ENCODE assay signal across 17 cellular contexts in the genomic region with DNA sequence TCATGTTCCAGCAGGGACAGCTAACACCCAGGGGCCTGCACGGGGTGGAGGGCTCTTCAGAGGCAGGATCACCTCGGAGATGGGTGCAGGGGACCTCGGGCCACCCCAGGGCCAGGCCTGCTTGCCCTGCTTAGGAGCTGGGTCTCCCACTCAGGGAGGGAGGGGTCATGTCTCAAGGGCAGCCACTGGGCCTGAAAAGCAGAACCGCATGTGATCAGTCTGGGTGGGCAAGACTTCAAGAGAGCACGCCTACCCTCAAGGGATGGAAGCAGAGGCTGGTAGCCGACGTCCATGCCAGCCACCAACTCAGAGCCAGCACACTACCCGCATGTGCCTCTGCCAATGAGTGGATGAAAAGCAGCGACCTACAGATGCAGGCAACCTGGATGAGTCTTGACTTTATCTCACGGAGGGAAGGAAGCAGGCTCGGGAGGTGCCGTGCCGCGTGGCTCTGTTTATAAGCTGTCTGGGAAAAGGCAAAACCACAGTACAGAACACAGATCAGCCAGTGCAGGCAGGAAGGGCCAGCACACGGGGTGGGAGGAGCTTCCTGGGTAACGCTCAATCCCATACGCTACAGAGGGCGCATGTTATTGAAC. TPM values are rescaled to one million over a fixed set of nuclear protein-coding genes. Genes with fewer than 3 reads are reported as not detected.
DNase-seq lines count a peak whose midpoint lies in the region; ATAC-seq and TF ChIP-seq lines count a peak whose summit lies in the region.
"Had no signal": no experiment of that assay in that cellular context is flagged by ENCODE, and none has a peak within 500 bp of the region (broad histone marks: within the 10 kb centered on the region; RNA-seq: fewer than 3 reads in every experiment).

No MANE protein-coding gene starts in this region.

- H4K20me1 ChIP-seq in PC-3 (ENCODE audit: low read length) = no peaks in the 10 kb centered on the region

- peak; percentile 26 for DNase-seq in activated naive CD8-positive, alpha-beta T cell treated with anti-CD3 and anti-CD28 coated beads, Interleukin-2, amount 10 ng/mL, durations not matched to agents 7 days and 5 days
- no peak for DNase-seq in activated naive CD8-positive, alpha-beta T cell treated with anti-CD3 and anti-CD28 coated beads for 36 hours
- no peak for DNase-seq in PC-3
- DNase-seq in fibroblast of villous mesenchyme (ENCODE audit: low read depth) = peak; percentile 83
- no peak for DNase-seq in stimulated activated effector memory CD8-positive, alpha-beta T cell treated with anti-CD3 and anti-CD28 coated beads, Interleukin-12 subunit alpha, Interleukin-12 subunit beta, amount 100 ng/mL, for 72 hours (ENCODE audit: low spot score in 2 of 2)
- no peak for DNase-seq in activated effector memory CD4-positive, alpha-beta T cell treated with anti-CD3 and anti-CD28 coated beads, Interleukin-2, amount 50 U/mL, for 16 hours
- DNase-seq in stimulated activated CD8-positive, alpha-beta memory T cell treated with anti-CD3 and anti-CD28 coated beads, Interleukin-4, amount 100 ng/mL, for 48 hours = no peak
- DNase-seq: DMS79; effector CD4-positive, alpha-beta T cell; foreskin melanocyte; NCI-H1092 treated with DMSO at 0.1 percent for 48 hours; NCI-H2227 treated with DMSO at 0.1 percent for 48 hours had no signal

- ATAC-seq in activated naive CD8-positive, alpha-beta T cell treated with anti-CD3 and anti-CD28 coated beads, Interleukin-2, amount 10 ng/mL, durations not matched to agents 7 days and 5 days (ENCODE audit: low read depth) = peak; percentile 60
- peak; percentile 41 for ATAC-seq in PC-3
- peak; percentile 22 for ATAC-seq in stimulated activated effector memory CD8-positive, alpha-beta T cell treated with anti-CD3 and anti-CD28 coated beads, Interleukin-12 subunit alpha, Interleukin-12 subunit beta, amount 100 ng/mL, for 72 hours
- ATAC-seq in GM21390 (IDR thresholded peaks at IDR 0.05; ENCODE audit: unreplicated experiment) = no peak

- CTCF ChIA-PET in PC-3 (lab: Charles Lee) = no interaction called here

- no peak overlapping the region for H3K4me3 Mint-ChIP-seq in activated naive CD8-positive, alpha-beta T cell treated with anti-CD3 and anti-CD28 coated beads, Interleukin-2, amount 10 ng/mL, durations not matched to agents 7 days and 5 days
- H3K4me3 Mint-ChIP-seq in activated naive CD8-positive, alpha-beta T cell treated with anti-CD3 and anti-CD28 coated beads for 36 hours = no peak overlapping the region
- no peak overlapping the region for H3K4me3 Mint-ChIP-seq in stimulated activated effector memory CD8-positive, alpha-beta T cell treated with anti-CD3 and anti-CD28 coated beads, Interleukin-12 subunit alpha, Interleukin-12 subunit beta, amount 100 ng/mL, for 72 hours
- H3K4me3 Mint-ChIP-seq: brain; mesothelial cell of epicardium; T-helper 1 cell treated with Interleukin-12 subunit alpha and Interleukin-12 subunit beta and Interleukin-4 antibody, amounts not matched to agents 30 μg/mL and 1 μg/mL, for 36 hours had no signal

- H3K36me3 Mint-ChIP-seq in activated naive CD8-positive, alpha-beta T cell treated with anti-CD3 and anti-CD28 coated beads, Interleukin-2, amount 10 ng/mL, durations not matched to agents 7 days and 5 days = no peaks in the 10 kb centered on the region
- H3K36me3 Mint-ChIP-seq in activated naive CD8-positive, alpha-beta T cell treated with anti-CD3 and anti-CD28 coated beads for 36 hours = no peaks in the 10 kb centered on the region
- H3K36me3 Mint-ChIP-seq in stimulated activated effector memory CD8-positive, alpha-beta T cell treated with anti-CD3 and anti-CD28 coated beads, Interleukin-12 subunit alpha, Interleukin-12 subunit beta, amount 100 ng/mL, for 72 hours = no peaks in the 10 kb centered on the region
- H3K36me3 Mint-ChIP-seq: brain, mesothelial cell of epicardium had no signal

- H3K9me2 ChIP-seq in PC-3 (replicated peaks; ENCODE audit: low read length) = no peaks in the 10 kb centered on the region

- peaks cover 6% of the 10 kb centered on the region for H3K4me1 Mint-ChIP-seq in activated naive CD8-positive, alpha-beta T cell treated with anti-CD3 and anti-CD28 coated beads, Interleukin-2, amount 10 ng/mL, durations not matched to agents 7 days and 5 days
- H3K4me1 Mint-ChIP-seq in activated naive CD8-positive, alpha-beta T cell treated with anti-CD3 and anti-CD28 coated beads for 36 hours = peaks cover 14% of the 10 kb centered on the region
- peaks cover 7% of the 10 kb centered on the region for H3K4me1 Mint-ChIP-seq in stimulated activated effector memory CD8-positive, alpha-beta T cell treated with anti-CD3 and anti-CD28 coated beads, Interleukin-12 subunit alpha, Interleukin-12 subunit beta, amount 100 ng/mL, for 72 hours

- no peak overlapping the region for H3K27ac Mint-ChIP-seq in activated naive CD8-positive, alpha-beta T cell treated with anti-CD3 and anti-CD28 coated beads, Interleukin-2, amount 10 ng/mL, durations not matched to agents 7 days and 5 days
- H3K27ac Mint-ChIP-seq in activated naive CD8-positive, alpha-beta T cell treated with anti-CD3 and anti-CD28 coated beads for 36 hours = no peak overlapping the region
- H3K27ac Mint-ChIP-seq in stimulated activated effector memory CD8-positive, alpha-beta T cell treated with anti-CD3 and anti-CD28 coated beads, Interleukin-12 subunit alpha, Interleukin-12 subunit beta, amount 100 ng/mL, for 72 hours = no peak overlapping the region
- H3K27ac Mint-ChIP-seq: brain; mesothelial cell of epicardium; T-helper 1 cell treated with Interleukin-12 subunit alpha and Interleukin-12 subunit beta and Interleukin-4 antibody, amounts not matched to agents 30 μg/mL and 1 μg/mL, for 36 hours had no signal

- H3K79me2 ChIP-seq in PC-3 (ENCODE audit: low read length) = no peaks in the 10 kb centered on the region

- H3K27me3 Mint-ChIP-seq in activated naive CD8-positive, alpha-beta T cell treated with anti-CD3 and anti-CD28 coated beads, Interleukin-2, amount 10 ng/mL, durations not matched to agents 7 days and 5 days = peaks cover 34% of the 10 kb centered on the region
- H3K27me3 Mint-ChIP-seq in activated naive CD8-positive, alpha-beta T cell treated with anti-CD3 and anti-CD28 coated beads for 36 hours = peaks cover 65% of the 10 kb centered on the region

- intact Hi-C loops in PC-3 (cut with micrococcal nuclease) = no loop called here

- no peak overlapping the region for H3K27ac ChIP-seq in PC-3 (ENCODE audit: low read length)
- H3K27ac ChIP-seq: thoracic aorta had no signal

- no TSS peak for BruUV-seq in PC-3 (replicated peaks; lab: Mats Ljungman, UMichigan)

- no peaks in the 10 kb centered on the region for H3F3A ChIP-seq in PC-3 (ENCODE audit: low read length, unreplicated experiment)

- H3K4me1 ChIP-seq in PC-3 (ENCODE audit: insufficient read depth, low read length) = peaks cover 8% of the 10 kb centered on the region; the same call in 1 of the 2 replicates

- H3K27me3 ChIP-seq in PC-3 (ENCODE audit: low read length) = no peaks in the 10 kb centered on the region

- H3K9me3 Mint-ChIP-seq in activated naive CD8-positive, alpha-beta T cell treated with anti-CD3 and anti-CD28 coated beads, Interleukin-2, amount 10 ng/mL, durations not matched to agents 7 days and 5 days = no peaks in the 10 kb centered on the region
- no peaks in the 10 kb centered on the region for H3K9me3 Mint-ChIP-seq in activated naive CD8-positive, alpha-beta T cell treated with anti-CD3 and anti-CD28 coated beads for 36 hours
- no peaks in the 10 kb centered on the region for H3K9me3 Mint-ChIP-seq in stimulated activated effector memory CD8-positive, alpha-beta T cell treated with anti-CD3 and anti-CD28 coated beads, Interleukin-12 subunit alpha, Interleukin-12 subunit beta, amount 100 ng/mL, for 72 hours
- H3K9me3 Mint-ChIP-seq: mesothelial cell of epicardium; T-helper 1 cell treated with Interleukin-12 subunit alpha and Interleukin-12 subunit beta and Interleukin-4 antibody, amounts not matched to agents 30 μg/mL and 1 μg/mL, for 36 hours had no signal

- POLR2A ChIA-PET in activated naive CD8-positive, alpha-beta T cell treated with anti-CD3 and anti-CD28 coated beads, Interleukin-2, amount 10 ng/mL, durations not matched to agents 7 days and 5 days (lab: Charles Lee) = interaction anchor here (1.0 kb wide), 1 partner anchor 10 kb away, joined by 3 read pairs; no protein-coding TSS in a partner anchor
- POLR2A ChIA-PET in PC-3 (lab: Charles Lee; ENCODE audit: unreplicated experiment) = no interaction called here

- H2AFZ ChIP-seq in PC-3 (ENCODE audit: low read length) = no peak overlapping the region

- no peaks in the 10 kb centered on the region for H3K9me3 ChIP-seq in PC-3 (ENCODE audit: low read length)
- H3K9me3 ChIP-seq: thoracic aorta had no signal

- H3K9ac ChIP-seq in PC-3 (ENCODE audit: low read length) = no peak overlapping the region

- no peak overlapping the region for H3K4me3 ChIP-seq in PC-3 (ENCODE audit: low read length)
- H3K4me3 ChIP-seq in fibroblast of villous mesenchyme (ENCODE audit: low read depth, low read length) = no peak overlapping the region
- H3K4me3 ChIP-seq: thoracic aorta had no signal

- H3K4me2 ChIP-seq in PC-3 (ENCODE audit: low read length) = no peak overlapping the region

- no peaks in the 10 kb centered on the region for H3K36me3 ChIP-seq in PC-3 (ENCODE audit: low read depth, low read length)
- H3K36me3 ChIP-seq: thoracic aorta had no signal

- no peak for TF ChIP-seq CTCF in PC-3 (conservative IDR thresholded peaks at IDR 0.05; ENCODE audit: low read depth, low read length)
- no peak for TF ChIP-seq CTCF in fibroblast of villous mesenchyme (IDR thresholded peaks at IDR 0.05; ENCODE audit: insufficient read depth, low read depth, low read length)

RNA-seq across cellular contexts. Expression of gene TBX1, which starts 16.0 kb away (rescaled TPM):
- under 1 TPM; 0.37 to 0.47 TPM for total RNA-seq in activated naive CD8-positive, alpha-beta T cell treated with anti-CD3 and anti-CD28 coated beads, Interleukin-2, amount 10 ng/mL, durations not matched to agents 7 days and 5 days
- not detected for total RNA-seq in activated naive CD8-positive, alpha-beta T cell treated with anti-CD3 and anti-CD28 coated beads for 36 hours
- total RNA-seq in PC-3 (2014; rRNA removed) = 15.9 and 18.6 TPM in 2 replicates
- under 0.01 and 0.43 TPM in 2 replicates for total RNA-seq in fibroblast of villous mesenchyme

RNA-seq across cellular contexts. Expression of gene GP1BB, which starts 53.2 kb away (rescaled TPM):
- not detected for total RNA-seq in activated naive CD8-positive, alpha-beta T cell treated with anti-CD3 and anti-CD28 coated beads, Interleukin-2, amount 10 ng/mL, durations not matched to agents 7 days and 5 days
- total RNA-seq in activated naive CD8-positive, alpha-beta T cell treated with anti-CD3 and anti-CD28 coated beads for 36 hours = not detected
- total RNA-seq in PC-3 (2014; rRNA removed) = 0.80 and 5.9 TPM in 2 replicates
- total RNA-seq in fibroblast of villous mesenchyme = 0.86 and 2.6 TPM in 2 replicates

Comparison
In these comparisons a context has a peak if more than half of its experiments do, and no peak if none do; other contexts are left out.
1. DNase-seq: peak in activated naive CD8-positive, alpha-beta T cell treated with anti-CD3 and anti-CD28 coated beads, Interleukin-2, amount 10 ng/mL, durations not matched to agents 7 days and 5 days (single experiment) and fibroblast of villous mesenchyme (single experiment); none in activated naive CD8-positive, alpha-beta T cell treated with anti-CD3 and anti-CD28 coated beads for 36 hours (single experiment), PC-3 (single experiment), stimulated activated effector memory CD8-positive, alpha-beta T cell treated with anti-CD3 and anti-CD28 coated beads, Interleukin-12 subunit alpha, Interleukin-12 subunit beta, amount 100 ng/mL, for 72 hours (0 of 2), activated effector memory CD4-positive, alpha-beta T cell treated with anti-CD3 and anti-CD28 coated beads, Interleukin-2, amount 50 U/mL, for 16 hours (single experiment) and stimulated activated CD8-positive, alpha-beta memory T cell treated with anti-CD3 and anti-CD28 coated beads, Interleukin-4, amount 100 ng/mL, for 48 hours (single experiment).
2. RNA of gene TBX1, which starts 16.0 kb away (total RNA-seq): 15.9 to 18.6 TPM in PC-3; 0.37 to 0.47 TPM in activated naive CD8-positive, alpha-beta T cell treated with anti-CD3 and anti-CD28 coated beads, Interleukin-2, amount 10 ng/mL, durations not matched to agents 7 days and 5 days, under 0.01 to 0.43 TPM in fibroblast of villous mesenchyme and not detected in activated naive CD8-positive, alpha-beta T cell treated with anti-CD3 and anti-CD28 coated beads for 36 hours; every median in the first group is over 10 times any median in the second.